1 cellular context compared by ENCODE assay signal in the genomic region with DNA sequence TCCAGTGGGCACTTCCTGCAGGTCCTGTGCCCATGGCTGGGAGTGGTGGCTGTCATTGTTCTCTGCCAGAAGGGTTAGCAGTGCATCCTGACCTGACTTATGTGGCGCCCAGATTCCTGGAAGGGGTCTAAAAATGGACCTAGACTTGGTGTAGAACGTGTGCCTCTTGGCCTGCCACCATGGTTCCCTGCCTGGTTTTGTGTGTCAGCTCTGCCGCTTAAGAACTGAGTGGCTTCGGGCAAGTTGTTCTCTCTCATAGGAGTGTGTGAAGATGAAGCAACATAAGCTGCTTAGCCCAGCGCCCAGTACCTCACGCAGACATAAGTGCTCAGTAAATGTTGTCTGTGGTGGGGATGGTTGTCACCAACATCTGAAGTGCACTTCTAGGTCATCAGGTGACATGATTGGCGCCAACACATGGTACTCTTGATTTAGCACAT.
TF ChIP-seq lines count a peak whose summit lies in the region.

No MANE protein-coding gene starts in this region.

TF ChIP-seq in HCT116, 20 proteins besides CTCF, POLR2A, EP300 and RAD21 (continued from another document):
- TF ChIP-seq ZFX (IDR thresholded peaks at IDR 0.05): no peak
- no peak for TF ChIP-seq ZNF274 (IDR thresholded peaks at IDR 0.05; ENCODE audit: low read depth, low read length)
- TF ChIP-seq SIN3A (IDR thresholded peaks at IDR 0.05; ENCODE audit: low read depth): no peak
